8 cellular contexts compared by ENCODE assay signal in genomic region chr4:73223258-73223651, GRCh38. TPM values are rescaled to one million over a fixed set of nuclear protein-coding genes. Genes with fewer than 3 reads are reported as not detected.
DNase-seq lines count a peak whose midpoint lies in the region; ATAC-seq and TF ChIP-seq lines count a peak whose summit lies in the region.

No MANE protein-coding gene starts in this region.

- peaks cover 24% of the 10 kb centered on the region for H3F3A ChIP-seq in GM23248 (ENCODE audit: insufficient read depth)

- DNase-seq in GM23248 (no peak), adipocyte (ENCODE audit: low read depth) (no peak), lower lobe of right lung (no peak), pons (ENCODE audit: low spot score) (no peak), NCI-H1092 (lab: John Stamatoyannopoulos, UW) (no peak), mesenteric fat pad (ENCODE audit: low spot score) (no peak)

- H3K4me1 ChIP-seq in GM23248 (ENCODE audit: insufficient read depth) (peaks cover 32% of the 10 kb centered on the region), adipocyte (ENCODE audit: control insufficient read depth, insufficient read depth, low read length) (peaks cover 33% of the 10 kb centered on the region), lower lobe of right lung (peaks cover 32% of the 10 kb centered on the region)

- no peaks in the 10 kb centered on the region for H3K9me2 ChIP-seq in GM23248 (ENCODE audit: insufficient read depth)

- WGBS in GM23248 (ENCODE audit: low coverage in 1 of 2, low lambda C conversion rate in 2 of 2, missing lambda C conversion rate in 2 of 2), 2 experiments: 7 to 8% methylated on average over 3 of the region's 3 CpGs

- in situ Hi-C loops in GM23248 (cut with MboI): no loop called here

- H3K36me3 ChIP-seq in GM23248 (ENCODE audit: low read depth): no peaks in the 10 kb centered on the region
- H3K36me3 ChIP-seq in adipocyte (ENCODE audit: control insufficient read depth, insufficient read depth, low read length, severe bottlenecking): peaks cover 3% of the 10 kb centered on the region
- no peaks in the 10 kb centered on the region for H3K36me3 ChIP-seq in lower lobe of right lung

- H3K9me3 ChIP-seq in GM23248 (ENCODE audit: low read depth) (no peaks in the 10 kb centered on the region), adipocyte (ENCODE audit: control insufficient read depth, low read length) (no peaks in the 10 kb centered on the region), lower lobe of right lung (no peaks in the 10 kb centered on the region)

- H3K4me3 ChIP-seq in GM23248: peak overlapping the region; percentile 91
- H3K4me3 ChIP-seq in adipocyte (ENCODE audit: low read length): peak overlapping the region; percentile 93
- peak overlapping the region; percentile 58 for H3K4me3 ChIP-seq in lower lobe of right lung

- peak overlapping the region; percentile 48; the same call in 1 of the 2 replicates for H2AFZ ChIP-seq in GM23248

- intact Hi-C loops in lower lobe of right lung (cut with DNase I): no loop called here

- peaks cover 100% of the 10 kb centered on the region for H3K79me2 ChIP-seq in GM23248 (ENCODE audit: insufficient read depth)

- no peak for TF ChIP-seq CTCF in 22Rv1 (IDR thresholded peaks at IDR 0.05)
- TF ChIP-seq CTCF in lower lobe of right lung (IDR thresholded peaks at IDR 0.05): no peak

- peak overlapping the region; percentile 96 for H3K4me2 ChIP-seq in GM23248 (ENCODE audit: unreplicated experiment)

- H4K20me1 ChIP-seq in GM23248 (ENCODE audit: insufficient read depth): no peaks in the 10 kb centered on the region

- ATAC-seq in lower lobe of right lung: peak; percentile 34 to 65
- no peak for ATAC-seq in GM21526 (IDR thresholded peaks at IDR 0.05; ENCODE audit: low FRiP score, unreplicated experiment)

- no peaks in the 10 kb centered on the region for H3K27me3 ChIP-seq in GM23248 (replicated peaks; ENCODE audit: insufficient read depth)
- no peaks in the 10 kb centered on the region for H3K27me3 ChIP-seq in adipocyte (replicated peaks; ENCODE audit: control insufficient read depth, insufficient read depth, low read length)
- H3K27me3 ChIP-seq in lower lobe of right lung (ENCODE audit: low read depth): no peaks in the 10 kb centered on the region

- H3K27ac ChIP-seq in 22Rv1 (peak overlapping the region; percentile 80), GM23248 (peak overlapping the region; percentile 89), lower lobe of right lung (peak overlapping the region; percentile 85)

- H3K9ac ChIP-seq in GM23248 (peak overlapping the region; percentile 88), adipocyte (ENCODE audit: low read length) (peak overlapping the region; percentile 88)

RNA-seq across cellular contexts. Expression of gene ANKRD17, which starts 35.3 kb away (rescaled TPM):
- 34.8 and 61.0 TPM in 2 replicates for total RNA-seq in GM23248 (2014; rRNA removed; shearing (Covaris generic))
- 22.2 and 22.7 TPM in 2 replicates for polyA plus RNA-seq in GM23248 (2016; fragmentation: Nextera tagmentation; extraction: Ambion mirVana)
- 57.4 TPM for total RNA-seq in lower lobe of right lung
- total RNA-seq in mesenteric fat pad: 65.8 TPM
